Comparison of ENCODE assay signal across 30 cellular contexts in genomic region chr3:26474706-26475105, GRCh38.
"Had no signal": no experiment of that assay in that cellular context is flagged by ENCODE, and none has a peak within 500 bp of the region (broad histone marks: within the 10 kb centered on the region; RNA-seq: fewer than 3 reads in every experiment).

No MANE protein-coding gene starts in this region.

- DNase-seq: activated effector memory CD4-positive, alpha-beta T cell treated with anti-CD3 and anti-CD28 coated beads, Interleukin-2, amount 50 U/mL, for 16 hours; activated effector memory CD4-positive, alpha-beta T cell treated with Interleukin-2 at 50 U/mL for 16 hours; activated gamma-delta T cell; activated gamma-delta T cell treated with Interleukin-2 at 50 U/mL for 16 hours; activated naive CD4-positive, alpha-beta T cell; activated naive CD4-positive, alpha-beta T cell treated with anti-CD3 and anti-CD28 coated beads for 36 hours; activated naive CD4-positive, alpha-beta T cell treated with anti-CD3 and anti-CD28 coated beads, Interleukin-2, amount 10 ng/mL, durations not matched to agents 7 days and 5 days; activated naive CD4-positive, alpha-beta T cell treated with anti-CD3 and anti-CD28 coated beads, Interleukin-2, amount 50 U/mL, for 16 hours; activated naive CD4-positive, alpha-beta T cell treated with Interleukin-2 at 50 U/mL for 16 hours; activated naive CD8-positive, alpha-beta T cell treated with anti-CD3 and anti-CD28 coated beads for 36 hours; activated naive CD8-positive, alpha-beta T cell treated with anti-CD3 and anti-CD28 coated beads, Interleukin-2, amount 10 ng/mL, durations not matched to agents 7 days and 5 days; activated naive CD8-positive, alpha-beta T cell treated with anti-CD3 and anti-CD28 coated beads, Interleukin-2, amount 50 U/mL, for 24 hours; activated T-cell treated with anti-CD3 and anti-CD28 coated beads, Interleukin-2, amount 50 U/mL, for 1 hour; activated T-cell treated with anti-CD3 and anti-CD28 coated beads, Interleukin-2, amount 50 U/mL, for 24 hours; activated T-cell treated with anti-CD3 and anti-CD28 coated beads, Interleukin-2, amount 50 U/mL, for 4 hours; activated T-cell treated with anti-CD3 and anti-CD28 coated beads, Interleukin-2, amount 50 U/mL, for 48 hours; activated T-cell treated with anti-CD3 and anti-CD28 coated beads, Interleukin-2, amount 50 U/mL, for 72 hours; adrenal gland; amniotic stem cell; amygdala; anterior cingulate cortex; aorta; body of pancreas; brain microvascular endothelial cell; caudate nucleus; central memory CD4-positive, alpha-beta T cell; cerebellar nuclear complex had no signal

- H3K4me3 ChIP-seq: adrenal gland, ascending aorta, body of pancreas, breast epithelium, cardiac muscle cell had no signal

- H3K36me3 ChIP-seq: adrenal gland, ascending aorta, brain microvascular endothelial cell, breast epithelium, cardiac muscle cell had no signal

- H3K27me3 ChIP-seq: adrenal gland, ascending aorta, body of pancreas, brain microvascular endothelial cell, breast epithelium, cardiac muscle cell had no signal

- H3K9me3 ChIP-seq: adrenal gland, ascending aorta had no signal

- H3K27ac ChIP-seq: adrenal gland, ascending aorta, body of pancreas, brain microvascular endothelial cell, breast epithelium, cardiac muscle cell had no signal
